9 cellular contexts compared by ENCODE assay signal in the genomic region with DNA sequence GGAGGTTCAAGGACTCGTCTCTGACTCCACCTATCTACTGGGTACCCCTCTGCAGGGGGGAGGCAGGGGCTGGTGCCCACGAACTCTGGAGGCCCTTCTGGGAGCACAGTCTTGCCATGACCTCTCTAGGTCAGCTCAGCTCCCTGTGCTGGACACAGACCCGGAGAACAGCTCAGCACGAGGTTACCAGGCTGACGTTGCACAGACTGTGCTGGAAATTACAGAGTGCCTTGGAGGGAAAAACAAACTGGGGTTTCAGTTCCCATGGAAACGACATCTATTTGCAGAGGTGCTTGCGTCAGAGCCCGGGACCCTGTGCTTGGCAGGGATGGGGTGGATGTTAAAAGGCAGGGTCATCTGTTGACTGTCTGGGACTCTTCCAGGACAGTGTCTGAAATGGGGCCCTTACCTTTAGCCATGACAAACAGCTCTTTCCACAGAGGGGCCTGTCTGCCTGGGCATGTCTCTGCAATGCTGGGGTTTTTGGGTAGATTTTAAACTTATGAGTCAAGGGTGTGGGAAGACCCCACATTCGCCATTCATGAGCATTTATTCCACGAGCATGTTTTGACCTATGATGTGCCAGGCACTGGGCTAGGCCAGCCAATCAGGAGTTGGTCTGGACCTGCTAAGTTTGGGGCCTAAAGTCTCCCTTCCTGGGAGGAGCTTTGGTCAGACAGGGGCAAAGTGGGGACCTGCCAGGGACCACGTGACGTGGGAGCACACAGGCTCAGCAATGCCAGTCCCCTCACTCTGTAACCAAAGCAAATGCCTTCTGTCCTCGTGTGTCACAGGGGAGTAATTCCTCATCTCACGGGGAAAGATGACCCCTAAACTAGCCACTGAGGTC. TPM values are rescaled to one million over a fixed set of nuclear protein-coding genes. Genes with fewer than 3 reads are reported as not detected.
DNase-seq lines count a peak whose midpoint lies in the region; ATAC-seq and TF ChIP-seq lines count a peak whose summit lies in the region.
"Had no signal": no experiment of that assay in that cellular context is flagged by ENCODE, and none has a peak within 500 bp of the region (broad histone marks: within the 10 kb centered on the region; RNA-seq: fewer than 3 reads in every experiment).

No MANE protein-coding gene starts in this region.

- peak overlapping the region in 50 of 59 donors; percentile 18 to 88 (median 74) for H3K27ac ChIP-seq in dorsolateral prefrontal cortex
- H3K27ac ChIP-seq in mucosa of rectum (ENCODE audit: low read depth in 2 of 2, low read length in 2 of 2): peak overlapping the region; percentile 77
- H3K27ac ChIP-seq: neutrophil had no signal

- no peak for TF ChIP-seq CTCF in dorsolateral prefrontal cortex (IDR thresholded peaks at IDR 0.05 in 54 of 56, conservative IDR thresholded peaks at IDR 0.05 in 2 of 56; ENCODE audit: low read depth in 1 of 56, partially characterized antibody in 56 of 56)
- no peak for TF ChIP-seq CTCF in type B pancreatic cell (conservative IDR thresholded peaks at IDR 0.05)

- no peak overlapping the region for H3K9ac ChIP-seq in mucosa of rectum (ENCODE audit: low read depth in 1 of 2, low read length in 2 of 2)

- H3K36me3 ChIP-seq in mucosa of rectum (ENCODE audit: control insufficient read depth in 2 of 2, insufficient read depth in 2 of 2, low read length in 2 of 2): no peaks in the 10 kb centered on the region
- H3K36me3 ChIP-seq: neutrophil had no signal

- ATAC-seq in HG02588 (IDR thresholded peaks at IDR 0.05; ENCODE audit: unreplicated experiment) (peak; percentile 62), T-helper 17 cell (peak; percentile 16)

- no peak overlapping the region for H3K4me3 ChIP-seq in dorsolateral prefrontal cortex
- no peak overlapping the region for H3K4me3 ChIP-seq in mucosa of rectum (ENCODE audit: low read length in 2 of 2)

- intact Hi-C loops in dorsolateral prefrontal cortex (cut with DNase I): no loop called here

- H3K9me3 Mint-ChIP-seq in type B pancreatic cell: no peaks in the 10 kb centered on the region

- no peaks in the 10 kb centered on the region for H3K9me3 ChIP-seq in T-helper 17 cell (ENCODE audit: control insufficient read depth, low read length, poor library complexity, severe bottlenecking)
- no peaks in the 10 kb centered on the region for H3K9me3 ChIP-seq in mucosa of rectum (ENCODE audit: control insufficient read depth in 2 of 2, low read length in 2 of 2)
- H3K9me3 ChIP-seq: neutrophil had no signal

- peak overlapping the region; percentile 90 for H3K4me3 Mint-ChIP-seq in T-helper 17 cell
- H3K4me3 Mint-ChIP-seq in type B pancreatic cell: peak overlapping the region; percentile 55

- H3K4me1 Mint-ChIP-seq in T-helper 17 cell: peaks cover 63% of the 10 kb centered on the region
- H3K4me1 Mint-ChIP-seq in type B pancreatic cell (ENCODE audit: unreplicated experiment): peaks cover 24% of the 10 kb centered on the region

- peak overlapping the region; percentile 99 for H3K27ac Mint-ChIP-seq in T-helper 17 cell
- peak overlapping the region; percentile 64 for H3K27ac Mint-ChIP-seq in type B pancreatic cell

- no peaks in the 10 kb centered on the region for H3K36me3 Mint-ChIP-seq in T-helper 17 cell (ENCODE audit: low read depth)
- H3K36me3 Mint-ChIP-seq in type B pancreatic cell: no peaks in the 10 kb centered on the region

- no peaks in the 10 kb centered on the region for H3K27me3 Mint-ChIP-seq in T-helper 17 cell
- H3K27me3 Mint-ChIP-seq in type B pancreatic cell: no peaks in the 10 kb centered on the region

- DNase-seq in EH (ENCODE audit: low read depth) (peak; percentile 94), T-helper 17 cell (peak in 1 of 3 donors; percentile 35), dorsolateral prefrontal cortex (peak in 4 of 10 donors; percentile 34 to 46 (median 42)), type B pancreatic cell (ENCODE audit: extremely low spot score, unreplicated experiment) (no peak), DMS79 treated with DMSO at 0.1 percent for 48 hours (lab: John Stamatoyannopoulos, UW) (no peak), Kasumi-1 (lab: John Stamatoyannopoulos, UW) (no peak)

- H3K4me1 ChIP-seq in mucosa of rectum (ENCODE audit: control insufficient read depth in 2 of 2, insufficient read depth in 2 of 2, low read length in 2 of 2): peaks cover 13 to 15% of the 10 kb centered on the region in 2 donors

- no peaks in the 10 kb centered on the region for H3K27me3 ChIP-seq in dorsolateral prefrontal cortex
- no peaks in the 10 kb centered on the region for H3K27me3 ChIP-seq in mucosa of rectum (ENCODE audit: control insufficient read depth in 2 of 2, insufficient read depth in 2 of 2, low read length in 2 of 2)

RNA-seq across cellular contexts. Expression of gene CCR7, which starts 22.5 kb away (rescaled TPM):
- total RNA-seq in T-helper 17 cell (100 to 1,000 TPM; 165 to 182 TPM), dorsolateral prefrontal cortex (under 1 TPM in 4 of 120 experiments, not detected in 116; 0.25 to 0.49 (median 0.30) TPM), type B pancreatic cell (ENCODE audit: low replicate concordance) (not detected in 2 replicates)

RNA-seq across cellular contexts. Expression of gene TNS4, which starts 41.4 kb away (rescaled TPM):
- total RNA-seq in T-helper 17 cell (1 to 10 TPM in 1 of 2 donors, under 1 TPM in 1; 0.77 to 1.7 TPM), dorsolateral prefrontal cortex (not detected), type B pancreatic cell (ENCODE audit: low replicate concordance) (1.8 and 2.3 TPM in 2 replicates)

Comparison
In these comparisons a context has a peak if more than half of its experiments do, and no peak if none do; other contexts are left out.
1. RNA of gene CCR7, which starts 22.5 kb away (total RNA-seq): 165 to 182 TPM in T-helper 17 cell; not detected in type B pancreatic cell and 0.25 to 0.49 TPM in dorsolateral prefrontal cortex; every median in the first group is over 100 times any median in the second.